In the genomic region with DNA sequence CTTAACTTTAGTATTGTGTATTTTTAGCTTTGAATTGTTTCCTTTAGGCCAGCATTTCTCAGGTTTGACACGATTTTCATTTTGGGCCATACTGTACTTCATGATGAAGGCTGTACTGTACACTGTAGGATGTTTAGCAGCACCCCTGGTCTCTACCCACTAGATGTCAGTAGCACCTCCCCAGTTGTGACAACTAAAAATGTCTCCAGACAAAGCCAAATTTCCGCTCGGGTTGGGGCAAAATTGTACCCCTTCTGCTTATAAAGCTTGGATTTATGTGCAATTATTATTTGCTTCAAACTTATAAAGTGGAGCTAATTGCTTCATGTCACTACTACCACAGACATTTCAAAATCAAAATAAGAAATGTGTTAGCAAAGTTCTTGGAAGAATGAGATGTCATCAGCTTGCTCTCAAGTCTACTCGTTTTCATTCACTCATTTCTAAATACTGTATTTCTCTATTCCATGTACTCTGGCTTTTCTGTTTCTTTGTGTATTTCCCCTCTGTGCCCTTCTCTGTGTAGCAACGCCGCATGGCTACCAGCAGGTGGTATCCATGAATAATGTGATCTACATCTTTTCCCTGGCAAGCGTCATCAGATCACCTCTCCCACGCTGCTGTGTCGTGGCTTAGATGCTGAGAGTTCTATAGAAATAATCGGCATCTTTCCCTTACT, we compare ENCODE assay signal across 8 cellular contexts. TPM values are rescaled to one million over a fixed set of nuclear protein-coding genes. Genes with fewer than 3 reads are reported as not detected.
DNase-seq lines count a peak whose midpoint lies in the region; ATAC-seq and TF ChIP-seq lines count a peak whose summit lies in the region.

No MANE protein-coding gene starts in this region.

- H3K4me3 Mint-ChIP-seq in Caco-2 (ENCODE audit: unreplicated experiment): no peak overlapping the region
- H3K4me3 Mint-ChIP-seq in T-helper 2 cell treated with Interferon-gamma antibody and Interleukin-4, amounts not matched to agents 5 μg/mL and 100 μg/mL, for 36 hours: no peak overlapping the region

- H3K9me2 ChIP-seq in OCI-LY7 (ENCODE audit: insufficient read depth, low read length): no peaks in the 10 kb centered on the region

- H3K79me2 ChIP-seq in OCI-LY7 (ENCODE audit: insufficient read depth, low read depth, low read length): no peaks in the 10 kb centered on the region

- H3K27me3 Mint-ChIP-seq in Caco-2 (ENCODE audit: insufficient read depth, unreplicated experiment): no peaks in the 10 kb centered on the region
- H3K27me3 Mint-ChIP-seq in T-helper 2 cell treated with Interferon-gamma antibody and Interleukin-4, amounts not matched to agents 5 μg/mL and 100 μg/mL, for 36 hours (ENCODE audit: low read depth): no peaks in the 10 kb centered on the region

- no peak overlapping the region for H2AFZ ChIP-seq in OCI-LY7 (ENCODE audit: low read length)

- no peaks in the 10 kb centered on the region for H3K9me3 Mint-ChIP-seq in Caco-2 (ENCODE audit: unreplicated experiment)
- H3K9me3 Mint-ChIP-seq in T-helper 2 cell treated with Interferon-gamma antibody and Interleukin-4, amounts not matched to agents 5 μg/mL and 100 μg/mL, for 36 hours: no peaks in the 10 kb centered on the region

- H3K36me3 Mint-ChIP-seq in Caco-2 (ENCODE audit: insufficient read depth, unreplicated experiment): peaks cover 8% of the 10 kb centered on the region
- H3K36me3 Mint-ChIP-seq in T-helper 2 cell treated with Interferon-gamma antibody and Interleukin-4, amounts not matched to agents 5 μg/mL and 100 μg/mL, for 36 hours (ENCODE audit: low read depth): no peaks in the 10 kb centered on the region

- CTCF ChIA-PET in Caco-2 (lab: Charles Lee) (interaction anchor here (0.6 to 2.0 kb wide), 2 partner anchors 10 to 1076 kb away, joined by 3 to 7 read pairs; no protein-coding TSS in a partner anchor), OCI-LY7 (lab: Charles Lee; ENCODE audit: unreplicated experiment) (no interaction called here)

- intact Hi-C loops in Caco-2 (cut with micrococcal nuclease; ENCODE audit: unreplicated experiment) (loop anchor here (1.0 to 10.0 kb wide), 3 partner anchors 95 to 465 kb away; no protein-coding TSS in a partner anchor), OCI-LY7 (cut with micrococcal nuclease; ENCODE audit: unreplicated experiment) (no loop called here), heart right ventricle (cut with DNase I) (loop anchor here in 2 of 10 donors (5.0 to 10.0 kb wide), 2 partner anchors 465 to 603 kb away; no protein-coding TSS in a partner anchor)

- 22 to 23% methylated on average over 10 of the region's 10 CpGs for WGBS in heart right ventricle, 2 donors

- H3K9me3 ChIP-seq in Caco-2 (no peaks in the 10 kb centered on the region), OCI-LY7 (ENCODE audit: low read length) (no peaks in the 10 kb centered on the region), heart right ventricle (peaks cover 0 to 7% (median 0%) of the 10 kb centered on the region in 11 donors)

- H3K4me3 ChIP-seq in Caco-2 (ENCODE audit: low read depth, low read length) (no peak overlapping the region), OCI-LY7 (ENCODE audit: low read depth, low read length, poor library complexity, severe bottlenecking) (no peak overlapping the region), heart right ventricle (peak overlapping the region in 2 of 10 donors; percentile 20 to 31), H7 (ENCODE audit: insufficient read depth, low read depth, low read length) (no peak overlapping the region)

- no peak overlapping the region for H3K27ac Mint-ChIP-seq in Caco-2 (ENCODE audit: unreplicated experiment)
- no peak overlapping the region for H3K27ac Mint-ChIP-seq in T-helper 2 cell treated with Interferon-gamma antibody and Interleukin-4, amounts not matched to agents 5 μg/mL and 100 μg/mL, for 36 hours

- peak; percentile 54 to 71 for TF ChIP-seq CTCF in Caco-2 (IDR thresholded peaks at IDR 0.05; ENCODE audit: insufficient read depth in 1 of 2, low read depth in 1 of 2, low read length in 1 of 2, severe bottlenecking in 1 of 2, unreplicated experiment in 1 of 2)
- peak; percentile 59 for TF ChIP-seq CTCF in OCI-LY7 (conservative IDR thresholded peaks at IDR 0.05; ENCODE audit: low read length)
- peak in 7 of 9 donors; percentile 6 to 59 (median 35) for TF ChIP-seq CTCF in heart right ventricle (IDR thresholded peaks at IDR 0.05)

- no peaks in the 10 kb centered on the region for H3K4me1 ChIP-seq in Caco-2
- H3K4me1 ChIP-seq in OCI-LY7 (ENCODE audit: insufficient read depth, low read length, poor library complexity, severe bottlenecking): no peaks in the 10 kb centered on the region
- no peaks in the 10 kb centered on the region for H3K4me1 ChIP-seq in heart right ventricle

- no peaks in the 10 kb centered on the region for H3K27me3 ChIP-seq in Caco-2 (replicated peaks; ENCODE audit: control insufficient read depth, insufficient read depth, low read length)
- H3K27me3 ChIP-seq in heart right ventricle: no peaks in the 10 kb centered on the region
- no peaks in the 10 kb centered on the region for H3K27me3 ChIP-seq in H7 (ENCODE audit: control insufficient read depth, insufficient read depth, low read length)

- H3K36me3 ChIP-seq in Caco-2 (ENCODE audit: control insufficient read depth, insufficient read depth, low read length) (no peaks in the 10 kb centered on the region), OCI-LY7 (ENCODE audit: insufficient read depth, low read length) (no peaks in the 10 kb centered on the region), heart right ventricle (no peaks in the 10 kb centered on the region), H7 (replicated peaks; ENCODE audit: control insufficient read depth, insufficient read depth, low read length) (no peaks in the 10 kb centered on the region)

- peak; percentile 44 for ATAC-seq in HG03432 (IDR thresholded peaks at IDR 0.05; ENCODE audit: unreplicated experiment)
- peak in 7 of 8 donors; percentile 28 to 78 (median 57) for ATAC-seq in heart right ventricle
- ATAC-seq in HG03175 (IDR thresholded peaks at IDR 0.05; ENCODE audit: unreplicated experiment): no peak

- peak; percentile 40 to 42 for DNase-seq in Caco-2
- peak; percentile 20 for DNase-seq in OCI-LY7 (ENCODE audit: low spot score)
- no peak for DNase-seq in heart right ventricle
- no peak for DNase-seq in T-helper 2 cell treated with Interferon-gamma antibody and Interleukin-4, amounts not matched to agents 5 μg/mL and 100 μg/mL, for 36 hours (ENCODE audit: low spot score)
- no peak for DNase-seq in stimulated activated CD8-positive, alpha-beta memory T cell treated with anti-CD3 and anti-CD28 coated beads, Interleukin-4, amount 100 ng/mL, for 48 hours
- DNase-seq in H7: no peak

- BruUV-seq in Caco-2 (replicated peaks; lab: Mats Ljungman, UMichigan) (no TSS peak), OCI-LY7 (replicated peaks; lab: Mats Ljungman, UMichigan) (no TSS peak)

- no peaks in the 10 kb centered on the region for H4K20me1 ChIP-seq in OCI-LY7 (ENCODE audit: insufficient read depth, low read length)

- H3K27ac ChIP-seq in OCI-LY7 (ENCODE audit: low read depth, low read length, poor library complexity, severe bottlenecking) (no peak overlapping the region), heart right ventricle (no peak overlapping the region)

- H3K4me1 Mint-ChIP-seq in Caco-2 (ENCODE audit: low read depth, unreplicated experiment): peaks cover 6% of the 10 kb centered on the region
- H3K4me1 Mint-ChIP-seq in T-helper 2 cell treated with Interferon-gamma antibody and Interleukin-4, amounts not matched to agents 5 μg/mL and 100 μg/mL, for 36 hours (ENCODE audit: low read depth): no peaks in the 10 kb centered on the region

- POLR2A ChIA-PET in Caco-2 (lab: Charles Lee): no interaction called here
- POLR2A ChIA-PET in OCI-LY7 (lab: Charles Lee): interaction anchor here (0.6 to 0.8 kb wide), 2 partner anchors 10 to 339 kb away, joined by 3 to 5 read pairs; no protein-coding TSS in a partner anchor

- H3K4me2 ChIP-seq in OCI-LY7 (ENCODE audit: low read length): no peak overlapping the region

RNA-seq across cellular contexts. Expression of a gene that starts 47.7 kb away (rescaled TPM):
- total RNA-seq in Caco-2 (2022) (0.30 TPM in 1 of 2 replicates, not detected in the other), OCI-LY7 (2022) (not detected in 2 replicates), heart right ventricle (under 1 TPM in 2 of 10 donors, not detected in 8; 0.10 to 0.12 TPM)
- total RNA-seq in OCI-LY7 (2014; rRNA removed; shearing (Covaris generic)): not detected in 2 replicates
- not detected for polyA plus RNA-seq in heart right ventricle
- total RNA-seq in H7 (2014; rRNA removed; shearing (Covaris generic)): 1.4 and 4.0 TPM in 2 replicates

Comparison
In these comparisons a context has a peak if more than half of its experiments do, and no peak if none do; other contexts are left out.
1. DNase-seq: peak in Caco-2 (2 of 2) and OCI-LY7 (single experiment); none in heart right ventricle (0 of 2), T-helper 2 cell treated with Interferon-gamma antibody and Interleukin-4, amounts not matched to agents 5 μg/mL and 100 μg/mL, for 36 hours (single experiment), stimulated activated CD8-positive, alpha-beta memory T cell treated with anti-CD3 and anti-CD28 coated beads, Interleukin-4, amount 100 ng/mL, for 48 hours (single experiment) and H7 (single experiment).
2. Peak in every context shown above with its lines, with median percentiles within 50 percentile points of each other: CTCF ChIP-seq.